Comparison of ENCODE assay signal across 7 cellular contexts in genomic region chr19:43798026-43798545, GRCh38. TPM values are rescaled to one million over a fixed set of nuclear protein-coding genes. Genes with fewer than 3 reads are reported as not detected.
A peak's percentile ranks its signal among the peaks of the same experiment; 100 is the strongest.
DNase-seq lines count a peak whose midpoint lies in the region; ATAC-seq and TF ChIP-seq lines count a peak whose summit lies in the region.

No MANE protein-coding gene starts in this region.

- H3K4me3 ChIP-seq in HCT116 (replicated peaks in 1 of 2; ENCODE audit: low read depth in 1 of 2, low read length in 2 of 2) (peak overlapping the region; percentile 58 to 91), iPS-18a (ENCODE audit: low read length) (peak overlapping the region; percentile 76), OCI-LY7 (ENCODE audit: low read depth, low read length, poor library complexity, severe bottlenecking) (no peak overlapping the region)

- peaks cover 18 to 30% of the 10 kb centered on the region in 2 experiments for H3K4me1 ChIP-seq in HCT116 (ENCODE audit: control insufficient read depth in 1 of 2, insufficient read depth in 2 of 2, low read length in 2 of 2)
- no peaks in the 10 kb centered on the region for H3K4me1 ChIP-seq in iPS-18a (ENCODE audit: control insufficient read depth, low read depth, low read length)
- H3K4me1 ChIP-seq in OCI-LY7 (ENCODE audit: insufficient read depth, low read length, poor library complexity, severe bottlenecking): no peaks in the 10 kb centered on the region

- CTCF ChIA-PET in HCT116 (lab: Charles Lee) (no interaction called here), OCI-LY7 (lab: Charles Lee; ENCODE audit: unreplicated experiment) (no interaction called here)

- H3K9ac ChIP-seq in HCT116 (ENCODE audit: low read length) (peak overlapping the region; percentile 80), iPS-18a (ENCODE audit: low read length) (no peak overlapping the region)

- BruUV-seq in HCT116 (replicated peaks; lab: Mats Ljungman, UMichigan) (no TSS peak), OCI-LY7 (replicated peaks; lab: Mats Ljungman, UMichigan) (no TSS peak)

- H3K27ac ChIP-seq in HCT116 (ENCODE audit: low read depth, low read length) (peak overlapping the region; percentile 79), iPS-18a (ENCODE audit: low read length) (no peak overlapping the region), OCI-LY7 (ENCODE audit: low read depth, low read length, poor library complexity, severe bottlenecking) (no peak overlapping the region)

- H3K9me2 ChIP-seq in HCT116 (ENCODE audit: insufficient read depth) (no peaks in the 10 kb centered on the region), OCI-LY7 (ENCODE audit: insufficient read depth, low read length) (no peaks in the 10 kb centered on the region)

- H3K4me3 Mint-ChIP-seq in activated naive CD8-positive, alpha-beta T cell: peak overlapping the region; percentile 83
- peak overlapping the region; percentile 76 for H3K4me3 Mint-ChIP-seq in stimulated activated effector memory CD8-positive, alpha-beta T cell treated with anti-CD3 and anti-CD28 coated beads, Interleukin-12 subunit alpha, Interleukin-12 subunit beta, amount 100 ng/mL, for 72 hours

- TF ChIP-seq CTCF in HCT116 (IDR thresholded peaks at IDR 0.05 in 2 of 3, conservative IDR thresholded peaks at IDR 0.05 in 1 of 3; ENCODE audit: borderline replicate concordance in 1 of 3, insufficient read depth in 1 of 3, low read depth in 2 of 3, low read length in 2 of 3) (no peak), OCI-LY7 (conservative IDR thresholded peaks at IDR 0.05; ENCODE audit: low read length) (no peak)

- peaks cover 19% of the 10 kb centered on the region for H3K27me3 Mint-ChIP-seq in activated naive CD8-positive, alpha-beta T cell

- no peaks in the 10 kb centered on the region for H3K27me3 ChIP-seq in HCT116 (ENCODE audit: insufficient read depth, low read length)
- H3K27me3 ChIP-seq in iPS-18a (ENCODE audit: control insufficient read depth, insufficient read depth, low read length): peaks cover 54% of the 10 kb centered on the region

- peak overlapping the region; percentile 100 for H3K4me2 ChIP-seq in HCT116 (ENCODE audit: low read length)
- no peak overlapping the region for H3K4me2 ChIP-seq in OCI-LY7 (ENCODE audit: low read length)

- no peak overlapping the region for H3K27ac Mint-ChIP-seq in activated naive CD8-positive, alpha-beta T cell
- no peak overlapping the region for H3K27ac Mint-ChIP-seq in stimulated activated effector memory CD8-positive, alpha-beta T cell treated with anti-CD3 and anti-CD28 coated beads, Interleukin-12 subunit alpha, Interleukin-12 subunit beta, amount 100 ng/mL, for 72 hours

- no peak; the same call in 1 of the 2 replicates for ATAC-seq in HCT116
- ATAC-seq in stimulated activated effector memory CD8-positive, alpha-beta T cell treated with anti-CD3 and anti-CD28 coated beads, Interleukin-12 subunit alpha, Interleukin-12 subunit beta, amount 100 ng/mL, for 72 hours: peak; percentile 20

- no peaks in the 10 kb centered on the region for H3K9me3 Mint-ChIP-seq in activated naive CD8-positive, alpha-beta T cell (ENCODE audit: low read depth)
- H3K9me3 Mint-ChIP-seq in stimulated activated effector memory CD8-positive, alpha-beta T cell treated with anti-CD3 and anti-CD28 coated beads, Interleukin-12 subunit alpha, Interleukin-12 subunit beta, amount 100 ng/mL, for 72 hours: no peaks in the 10 kb centered on the region

- no peaks in the 10 kb centered on the region for H3K36me3 Mint-ChIP-seq in activated naive CD8-positive, alpha-beta T cell
- H3K36me3 Mint-ChIP-seq in stimulated activated effector memory CD8-positive, alpha-beta T cell treated with anti-CD3 and anti-CD28 coated beads, Interleukin-12 subunit alpha, Interleukin-12 subunit beta, amount 100 ng/mL, for 72 hours: no peaks in the 10 kb centered on the region

- H4K20me1 ChIP-seq in HCT116 (ENCODE audit: insufficient read depth) (no peaks in the 10 kb centered on the region), OCI-LY7 (ENCODE audit: insufficient read depth, low read length) (no peaks in the 10 kb centered on the region)

- TF ChIP-seq RAD21 in HCT116 (IDR thresholded peaks at IDR 0.05; ENCODE audit: low read depth): no peak

- H3K79me2 ChIP-seq in HCT116 (ENCODE audit: insufficient read depth, low read length) (no peaks in the 10 kb centered on the region), OCI-LY7 (ENCODE audit: insufficient read depth, low read depth, low read length) (no peaks in the 10 kb centered on the region)

- RAD21 ChIA-PET in HCT116 (lab: Charles Lee; ENCODE audit: low non-redundant PET in 1 of 2, low total read pairs in 2 of 2, uncharacterized antibody in 2 of 2, unreplicated experiment in 2 of 2): no interaction called here

- H3K9me3 ChIP-seq in HCT116 (ENCODE audit: control insufficient read depth in 1 of 2, insufficient read depth in 1 of 2, low read depth in 1 of 2, low read length in 2 of 2): peaks cover 0 to 11% of the 10 kb centered on the region in 2 experiments; a peak in 1 of 4 replicates
- no peaks in the 10 kb centered on the region for H3K9me3 ChIP-seq in iPS-18a (ENCODE audit: control insufficient read depth, low read depth, low read length)
- no peaks in the 10 kb centered on the region for H3K9me3 ChIP-seq in OCI-LY7 (ENCODE audit: low read length)

- DNase-seq in HCT116 (ENCODE audit: low read depth, low spot score) (no peak), OCI-LY7 (ENCODE audit: low spot score) (no peak), ureter (ENCODE audit: low spot score) (no peak)
- no peak for DNase-seq in stimulated activated effector memory CD8-positive, alpha-beta T cell treated with anti-CD3 and anti-CD28 coated beads, Interleukin-12 subunit alpha, Interleukin-12 subunit beta, amount 100 ng/mL, for 72 hours (ENCODE audit: low spot score in 2 of 2)
- no peak for DNase-seq in stimulated activated CD4-positive, alpha-beta T cell treated with anti-CD3 and anti-CD28 coated beads, Interleukin-12 subunit alpha, Interleukin-12 subunit beta, amount 100 ng/mL, for 4 hours

- H3K36me3 ChIP-seq in HCT116 (ENCODE audit: control insufficient read depth in 1 of 2, insufficient read depth in 2 of 2, low read length in 2 of 2) (peaks cover 0 to 9% of the 10 kb centered on the region in 2 experiments; a peak in 1 of 4 replicates), iPS-18a (ENCODE audit: control insufficient read depth, low read depth, low read length) (no peaks in the 10 kb centered on the region), OCI-LY7 (ENCODE audit: insufficient read depth, low read length) (no peaks in the 10 kb centered on the region)

- no peak for TF ChIP-seq POLR2A in HCT116 (IDR thresholded peaks at IDR 0.05; ENCODE audit: borderline replicate concordance, extremely low read depth, insufficient read depth, insufficient read length)

- H2AFZ ChIP-seq in HCT116 (ENCODE audit: low read depth, low read length, poor library complexity, severe bottlenecking): peak overlapping the region; percentile 82
- no peak overlapping the region for H2AFZ ChIP-seq in OCI-LY7 (ENCODE audit: low read length)

- peaks cover 12% of the 10 kb centered on the region for H3K4me1 Mint-ChIP-seq in activated naive CD8-positive, alpha-beta T cell (ENCODE audit: low read depth)
- H3K4me1 Mint-ChIP-seq in stimulated activated effector memory CD8-positive, alpha-beta T cell treated with anti-CD3 and anti-CD28 coated beads, Interleukin-12 subunit alpha, Interleukin-12 subunit beta, amount 100 ng/mL, for 72 hours: peaks cover 19% of the 10 kb centered on the region

- intact Hi-C loops in HCT116 (cut with micrococcal nuclease) (no loop called here), OCI-LY7 (cut with micrococcal nuclease; ENCODE audit: unreplicated experiment) (no loop called here)

- POLR2A ChIA-PET in HCT116 (lab: Charles Lee): no interaction called here
- POLR2A ChIA-PET in OCI-LY7 (lab: Charles Lee): no interaction called here

TF ChIP-seq in HCT116, 20 proteins besides CTCF, POLR2A, EP300 and RAD21 (continues in another document):
- no peak for TF ChIP-seq POLR2AphosphoS5 (IDR thresholded peaks at IDR 0.05; ENCODE audit: low read depth, low read length)
- TF ChIP-seq ATF3 (IDR thresholded peaks at IDR 0.05): no peak
- TF ChIP-seq SP1 (IDR thresholded peaks at IDR 0.05; ENCODE audit: low read depth): no peak
- TF ChIP-seq JUND (IDR thresholded peaks at IDR 0.05): no peak
- TF ChIP-seq MAX (IDR thresholded peaks at IDR 0.05): no peak
- TF ChIP-seq EZH2 (IDR thresholded peaks at IDR 0.05): no peak
- TF ChIP-seq CEBPB (IDR thresholded peaks at IDR 0.05; ENCODE audit: low read depth): no peak
- no peak for TF ChIP-seq YY1 (IDR thresholded peaks at IDR 0.05; ENCODE audit: extremely low read depth, insufficient replicate concordance, low read depth, low read length)
- TF ChIP-seq FOSL1 (IDR thresholded peaks at IDR 0.05; ENCODE audit: low read depth): no peak
- TF ChIP-seq EGR1 (IDR thresholded peaks at IDR 0.05; ENCODE audit: low read depth): no peak
- TF ChIP-seq SRF (IDR thresholded peaks at IDR 0.05; ENCODE audit: low read depth): no peak
- TF ChIP-seq ELF1 (IDR thresholded peaks at IDR 0.05; ENCODE audit: borderline replicate concordance, low read depth): no peak

RNA-seq across cellular contexts. Expression of gene LYPD5, which starts 4.2 kb away (rescaled TPM):
- total RNA-seq in HCT116 (2021; ENCODE audit: unreplicated experiment) (7.6 TPM), OCI-LY7 (2022) (not detected in 2 replicates), ureter (5.9 TPM)
- polyA plus RNA-seq in HCT116 (2012): 9.0 and 10.2 TPM in 2 replicates
- total RNA-seq in OCI-LY7 (2014; rRNA removed; shearing (Covaris generic)): not detected in 2 replicates

RNA-seq across cellular contexts. Expression of gene KCNN4, which starts 17.3 kb away (rescaled TPM):
- total RNA-seq in HCT116 (2021; ENCODE audit: unreplicated experiment): 72.9 TPM
- 91.1 and 104 TPM in 2 replicates for polyA plus RNA-seq in HCT116 (2012)
- total RNA-seq in OCI-LY7 (2014; rRNA removed; shearing (Covaris generic)): 31.3 and 39.7 TPM in 2 replicates
- total RNA-seq in OCI-LY7 (2022): 39.3 and 40.0 TPM in 2 replicates
- 69.2 TPM for total RNA-seq in ureter

RNA-seq across cellular contexts. Expression of gene ZNF283, which starts 29.0 kb away (rescaled TPM):
- 7.6 TPM for total RNA-seq in HCT116 (2021; ENCODE audit: unreplicated experiment)
- polyA plus RNA-seq in HCT116 (2012): 1.6 and 2.7 TPM in 2 replicates
- 4.3 and 4.8 TPM in 2 replicates for total RNA-seq in OCI-LY7 (2014; rRNA removed; shearing (Covaris generic))
- total RNA-seq in OCI-LY7 (2022): 1.9 and 2.8 TPM in 2 replicates
- 15.1 TPM for total RNA-seq in ureter

RNA-seq across cellular contexts. Expression of gene SMG9, which starts 43.3 kb away (rescaled TPM):
- total RNA-seq in HCT116 (2021; ENCODE audit: unreplicated experiment): 80.2 TPM
- 59.4 and 61.6 TPM in 2 replicates for polyA plus RNA-seq in HCT116 (2012)
- total RNA-seq in OCI-LY7 (2014; rRNA removed; shearing (Covaris generic)): 49.1 and 65.6 TPM in 2 replicates
- total RNA-seq in OCI-LY7 (2022): 75.5 and 83.1 TPM in 2 replicates
- 60.6 TPM for total RNA-seq in ureter
